Comparison of ENCODE assay signal across 1 cellular context in genomic region chr18:13136689-13137040, GRCh38.
TF ChIP-seq lines count a peak whose summit lies in the region.

No MANE protein-coding gene starts in this region.

TF ChIP-seq in GM23338, 12 proteins besides CTCF, POLR2A, EP300 and RAD21 (continued from another document):
- TF ChIP-seq ZNF462 (CRISPR knock-in tag; IDR thresholded peaks at IDR 0.05): no peak
- no peak for TF ChIP-seq EZH2 (IDR thresholded peaks at IDR 0.05; ENCODE audit: low read depth, unreplicated experiment)
- no peak for TF ChIP-seq CREB1 (CRISPR knock-in tag; IDR thresholded peaks at IDR 0.05; ENCODE audit: low read depth)
